12 cellular contexts compared by ENCODE assay signal in genomic region chr7:13979671-13980438, GRCh38. TPM values are rescaled to one million over a fixed set of nuclear protein-coding genes. Genes with fewer than 3 reads are reported as not detected.
DNase-seq lines count a peak whose midpoint lies in the region; ATAC-seq and TF ChIP-seq lines count a peak whose summit lies in the region.
"Had no signal": no experiment of that assay in that cellular context is flagged by ENCODE, and none has a peak within 500 bp of the region (broad histone marks: within the 10 kb centered on the region; RNA-seq: fewer than 3 reads in every experiment).

No MANE protein-coding gene starts in this region.

- no peaks in the 10 kb centered on the region for H3K9me3 ChIP-seq in heart left ventricle
- no peaks in the 10 kb centered on the region for H3K9me3 ChIP-seq in iPS-18a (ENCODE audit: control insufficient read depth, low read depth, low read length)
- no peaks in the 10 kb centered on the region for H3K9me3 ChIP-seq in aorta (ENCODE audit: control insufficient read depth, low read length)
- H3K9me3 ChIP-seq in T-helper 17 cell (ENCODE audit: control insufficient read depth, low read length, poor library complexity, severe bottlenecking), result no peaks in the 10 kb centered on the region

- WGBS in heart left ventricle, 4 donors, result 46 to 52% (median 47%) methylated on average over 5 of the region's 5 CpGs
- WGBS in aorta, 2 donors, result 25 to 38% methylated on average over 5 of the region's 5 CpGs

- ATAC-seq in heart left ventricle (peak in 2 of 4 donors; percentile 16 to 26), aorta (ENCODE audit: low FRiP score) (peak; percentile 17), T-helper 17 cell (no peak), HG02571 (IDR thresholded peaks at IDR 0.05; ENCODE audit: unreplicated experiment) (no peak)
- ATAC-seq: left lobe of liver had no signal

- no peak for DNase-seq in heart left ventricle
- DNase-seq in cardiac septum (ENCODE audit: low spot score), result no peak
- peak; percentile 86 for DNase-seq in choroid plexus epithelial cell (ENCODE audit: low read depth)
- no peak for DNase-seq in aorta
- DNase-seq in T-helper 17 cell, result no peak
- DNase-seq in GOT3 (lab: John Stamatoyannopoulos, UW), result no peak
- DNase-seq: activated CD4-positive, alpha-beta T cell treated with anti-CD3 and anti-CD28 coated beads for 48 hours; activated naive CD4-positive, alpha-beta T cell treated with Interleukin-2 at 50 U/mL for 16 hours; NCI-H226 had no signal

- peak overlapping the region in 6 of 12 donors; percentile 1 to 26 (median 16) for H3K4me3 ChIP-seq in heart left ventricle
- H3K4me3 ChIP-seq in choroid plexus epithelial cell (ENCODE audit: low read depth, low read length), result no peak overlapping the region
- no peak overlapping the region for H3K4me3 ChIP-seq in iPS-18a (ENCODE audit: low read length)
- no peak overlapping the region for H3K4me3 ChIP-seq in aorta (ENCODE audit: low read length in 2 of 2)

- intact Hi-C loops in heart left ventricle (cut with DNase I) (loop anchor here in 6 of 10 donors (2.0 to 10.0 kb wide), 5 partner anchors 15 to 475 kb away; no protein-coding TSS in a partner anchor), cardiac septum (cut with DNase I) (no loop called here), aorta (cut with DNase I) (no loop called here)

- no peak overlapping the region for H3K4me3 Mint-ChIP-seq in T-helper 17 cell

- peaks cover 30% of the 10 kb centered on the region for H3K27me3 Mint-ChIP-seq in T-helper 17 cell

- H3K27me3 ChIP-seq in heart left ventricle, result no peaks in the 10 kb centered on the region
- H3K27me3 ChIP-seq in iPS-18a (ENCODE audit: control insufficient read depth, insufficient read depth, low read length), result no peaks in the 10 kb centered on the region
- H3K27me3 ChIP-seq in aorta (ENCODE audit: control insufficient read depth in 1 of 2, insufficient read depth in 2 of 2, low read length in 1 of 2), result no peaks in the 10 kb centered on the region

- peak overlapping the region; percentile 2 for H3K9ac ChIP-seq in iPS-18a (ENCODE audit: low read length)

- peaks cover 2% of the 10 kb centered on the region for H3K4me1 Mint-ChIP-seq in T-helper 17 cell

- H3K27ac ChIP-seq in heart left ventricle, result peak overlapping the region in 11 of 12 donors; percentile 1 to 59 (median 29)
- peak overlapping the region; percentile 49 for H3K27ac ChIP-seq in iPS-18a (ENCODE audit: low read length)
- peak overlapping the region in 1 of 2 donors; percentile 57 for H3K27ac ChIP-seq in aorta (ENCODE audit: low read depth in 1 of 2, low read length in 2 of 2)

- peaks cover 2% of the 10 kb centered on the region for H3K36me3 Mint-ChIP-seq in T-helper 17 cell (ENCODE audit: low read depth)

- H3K36me3 ChIP-seq in heart left ventricle (peaks cover 0 to 21% (median 3%) of the 10 kb centered on the region in 9 donors), iPS-18a (ENCODE audit: control insufficient read depth, low read depth, low read length) (peaks cover 22% of the 10 kb centered on the region), aorta (ENCODE audit: control insufficient read depth in 1 of 2, insufficient read depth in 2 of 2, low read length in 1 of 2) (no peaks in the 10 kb centered on the region)

- TF ChIP-seq CTCF in heart left ventricle (IDR thresholded peaks at IDR 0.05) (no peak), choroid plexus epithelial cell (conservative IDR thresholded peaks at IDR 0.05; ENCODE audit: low read depth, low read length) (no peak)

- H3K27ac Mint-ChIP-seq in T-helper 17 cell, result no peak overlapping the region

- H3K4me1 ChIP-seq in heart left ventricle (peaks cover 0 to 70% (median 29%) of the 10 kb centered on the region in 12 donors), iPS-18a (ENCODE audit: control insufficient read depth, low read depth, low read length) (peaks cover 57% of the 10 kb centered on the region), aorta (ENCODE audit: control insufficient read depth in 1 of 2, insufficient read depth in 2 of 2, low read length in 2 of 2) (no peaks in the 10 kb centered on the region)

- TF ChIP-seq POLR2A in heart left ventricle (IDR thresholded peaks at IDR 0.05), result no peak

RNA-seq across cellular contexts. Expression of gene ETV1, which starts 9.6 kb away (rescaled TPM):
- 100 to 1,000 TPM in 2 of 9 donors, 10 to 100 TPM in 7; 37.5 to 118 (median 91.7) TPM for total RNA-seq in heart left ventricle
- polyA plus RNA-seq in heart left ventricle, result 10 to 100 TPM in 1 of 2 donors, 1 to 10 TPM in 1; 9.6 to 44.0 TPM
- 165 TPM for total RNA-seq in cardiac septum
- total RNA-seq in aorta, result 10 to 100 TPM in 1 of 2 donors, 1 to 10 TPM in 1; 6.5 to 15.1 TPM
- 1 to 10 TPM; 7.1 to 9.7 TPM for polyA plus RNA-seq in aorta
- total RNA-seq in T-helper 17 cell, result under 1 TPM in 1 of 2 donors, not detected in 1; 0.55 TPM

Comparison
In these comparisons a context has a peak if more than half of its experiments do, and no peak if none do; other contexts are left out.
1. intact Hi-C loops: an anchor here in heart left ventricle (2.0 to 10.0 kb wide); none called in cardiac septum and aorta.
2. RNA of gene ETV1, which starts 9.6 kb away (total RNA-seq): 165 TPM in cardiac septum (single experiment), 37.5 to 118 TPM in heart left ventricle and 6.5 to 15.1 TPM in aorta; 0.55 TPM in T-helper 17 cell; every median in the first group is over 4 times any median in the second.